In the genomic region with DNA sequence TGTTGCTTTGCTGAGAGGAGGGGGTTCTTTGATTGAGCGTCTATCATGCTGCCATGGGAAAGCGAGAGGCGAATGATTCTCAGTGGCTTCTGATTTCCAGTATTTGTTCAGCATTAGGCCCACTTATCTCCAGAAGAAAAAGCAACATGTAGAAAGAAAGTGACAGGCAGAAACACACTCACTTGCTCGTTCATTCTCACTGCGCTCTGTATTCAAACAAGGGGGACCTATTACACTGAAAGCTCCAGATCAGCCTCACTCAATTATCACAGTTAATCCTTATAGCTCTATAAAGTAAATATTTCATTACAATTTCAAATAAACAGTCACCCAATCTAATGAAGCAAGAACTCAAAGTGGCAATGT, we compare ENCODE assay signal across 2 cellular contexts.
TF ChIP-seq lines count a peak whose summit lies in the region.

No MANE protein-coding gene starts in this region.

TF ChIP-seq in H1, 55 proteins besides CTCF, POLR2A, EP300 and RAD21 (continued from another document):
- TF ChIP-seq SIN3A (conservative IDR thresholded peaks at IDR 0.05 in 1 of 2, IDR thresholded peaks at IDR 0.05 in 1 of 2; ENCODE audit: low read depth in 1 of 2, low read length in 2 of 2) (no peak), MAFK (IDR thresholded peaks at IDR 0.05; ENCODE audit: low read depth, low read length) (no peak), JUND (IDR thresholded peaks at IDR 0.05; ENCODE audit: low read length) (no peak), FOSL1 (IDR thresholded peaks at IDR 0.05; ENCODE audit: insufficient read depth, low read depth, low read length) (no peak), BACH1 (IDR thresholded peaks at IDR 0.05; ENCODE audit: low read length) (no peak), CHD2 (IDR thresholded peaks at IDR 0.05; ENCODE audit: low read length) (no peak), KDM5A (IDR thresholded peaks at IDR 0.05; ENCODE audit: low read length) (no peak), RXRA (IDR thresholded peaks at IDR 0.05; ENCODE audit: insufficient read depth, low read depth, low read length) (no peak), SAP30 (IDR thresholded peaks at IDR 0.05; ENCODE audit: insufficient read depth, insufficient replicate concordance, low read length) (no peak), ASH2L (IDR thresholded peaks at IDR 0.05; ENCODE audit: low read length) (no peak), SIRT6 (IDR thresholded peaks at IDR 0.05; ENCODE audit: low read length) (no peak), KDM4A (IDR thresholded peaks at IDR 0.05; ENCODE audit: low read depth, low read length, severe bottlenecking) (no peak), TCF12 (IDR thresholded peaks at IDR 0.05; ENCODE audit: low read depth, low read length) (no peak), CBX5 (IDR thresholded peaks at IDR 0.05; ENCODE audit: low read depth, low read length) (no peak)
- TF ChIP-seq, protein P1, sequence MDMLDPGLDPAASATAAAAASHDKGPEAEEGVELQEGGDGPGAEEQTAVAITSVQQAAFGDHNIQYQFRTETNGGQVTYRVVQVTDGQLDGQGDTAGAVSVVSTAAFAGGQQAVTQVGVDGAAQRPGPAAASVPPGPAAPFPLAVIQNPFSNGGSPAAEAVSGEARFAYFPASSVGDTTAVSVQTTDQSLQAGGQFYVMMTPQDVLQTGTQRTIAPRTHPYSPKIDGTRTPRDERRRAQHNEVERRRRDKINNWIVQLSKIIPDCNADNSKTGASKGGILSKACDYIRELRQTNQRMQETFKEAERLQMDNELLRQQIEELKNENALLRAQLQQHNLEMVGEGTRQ (IDR thresholded peaks at IDR 0.05; ENCODE audit: low read length): no peak
- TF ChIP-seq, protein P2, sequence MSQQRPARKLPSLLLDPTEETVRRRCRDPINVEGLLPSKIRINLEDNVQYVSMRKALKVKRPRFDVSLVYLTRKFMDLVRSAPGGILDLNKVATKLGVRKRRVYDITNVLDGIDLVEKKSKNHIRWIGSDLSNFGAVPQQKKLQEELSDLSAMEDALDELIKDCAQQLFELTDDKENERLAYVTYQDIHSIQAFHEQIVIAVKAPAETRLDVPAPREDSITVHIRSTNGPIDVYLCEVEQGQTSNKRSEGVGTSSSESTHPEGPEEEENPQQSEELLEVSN (IDR thresholded peaks at IDR 0.05): no peak
- TF ChIP-seq, protein P3, sequence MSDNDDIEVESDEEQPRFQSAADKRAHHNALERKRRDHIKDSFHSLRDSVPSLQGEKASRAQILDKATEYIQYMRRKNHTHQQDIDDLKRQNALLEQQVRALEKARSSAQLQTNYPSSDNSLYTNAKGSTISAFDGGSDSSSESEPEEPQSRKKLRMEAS (IDR thresholded peaks at IDR 0.05): no peak

TF ChIP-seq in neural cell, 6 proteins besides CTCF, POLR2A, EP300 and RAD21:
- TF ChIP-seq, protein P4, sequence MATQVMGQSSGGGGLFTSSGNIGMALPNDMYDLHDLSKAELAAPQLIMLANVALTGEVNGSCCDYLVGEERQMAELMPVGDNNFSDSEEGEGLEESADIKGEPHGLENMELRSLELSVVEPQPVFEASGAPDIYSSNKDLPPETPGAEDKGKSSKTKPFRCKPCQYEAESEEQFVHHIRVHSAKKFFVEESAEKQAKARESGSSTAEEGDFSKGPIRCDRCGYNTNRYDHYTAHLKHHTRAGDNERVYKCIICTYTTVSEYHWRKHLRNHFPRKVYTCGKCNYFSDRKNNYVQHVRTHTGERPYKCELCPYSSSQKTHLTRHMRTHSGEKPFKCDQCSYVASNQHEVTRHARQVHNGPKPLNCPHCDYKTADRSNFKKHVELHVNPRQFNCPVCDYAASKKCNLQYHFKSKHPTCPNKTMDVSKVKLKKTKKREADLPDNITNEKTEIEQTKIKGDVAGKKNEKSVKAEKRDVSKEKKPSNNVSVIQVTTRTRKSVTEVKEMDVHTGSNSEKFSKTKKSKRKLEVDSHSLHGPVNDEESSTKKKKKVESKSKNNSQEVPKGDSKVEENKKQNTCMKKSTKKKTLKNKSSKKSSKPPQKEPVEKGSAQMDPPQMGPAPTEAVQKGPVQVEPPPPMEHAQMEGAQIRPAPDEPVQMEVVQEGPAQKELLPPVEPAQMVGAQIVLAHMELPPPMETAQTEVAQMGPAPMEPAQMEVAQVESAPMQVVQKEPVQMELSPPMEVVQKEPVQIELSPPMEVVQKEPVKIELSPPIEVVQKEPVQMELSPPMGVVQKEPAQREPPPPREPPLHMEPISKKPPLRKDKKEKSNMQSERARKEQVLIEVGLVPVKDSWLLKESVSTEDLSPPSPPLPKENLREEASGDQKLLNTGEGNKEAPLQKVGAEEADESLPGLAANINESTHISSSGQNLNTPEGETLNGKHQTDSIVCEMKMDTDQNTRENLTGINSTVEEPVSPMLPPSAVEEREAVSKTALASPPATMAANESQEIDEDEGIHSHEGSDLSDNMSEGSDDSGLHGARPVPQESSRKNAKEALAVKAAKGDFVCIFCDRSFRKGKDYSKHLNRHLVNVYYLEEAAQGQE (IDR thresholded peaks at IDR 0.05; ENCODE audit: borderline replicate concordance): peak; percentile 41
- TF ChIP-seq EZH2 (IDR thresholded peaks at IDR 0.05; ENCODE audit: borderline replicate concordance, insufficient read depth, low read length, poor library complexity, severe bottlenecking) (no peak), TAF1 (IDR thresholded peaks at IDR 0.05; ENCODE audit: low read depth) (no peak), POLR2AphosphoS5 (IDR thresholded peaks at IDR 0.05) (peak; percentile 81), SMC3 (conservative IDR thresholded peaks at IDR 0.05; ENCODE audit: poor library complexity) (peak; percentile 26), MXI1 (conservative IDR thresholded peaks at IDR 0.05; ENCODE audit: poor library complexity, severe bottlenecking) (no peak)
